ENCODE assay signal across 24 cellular contexts in the genomic region with DNA sequence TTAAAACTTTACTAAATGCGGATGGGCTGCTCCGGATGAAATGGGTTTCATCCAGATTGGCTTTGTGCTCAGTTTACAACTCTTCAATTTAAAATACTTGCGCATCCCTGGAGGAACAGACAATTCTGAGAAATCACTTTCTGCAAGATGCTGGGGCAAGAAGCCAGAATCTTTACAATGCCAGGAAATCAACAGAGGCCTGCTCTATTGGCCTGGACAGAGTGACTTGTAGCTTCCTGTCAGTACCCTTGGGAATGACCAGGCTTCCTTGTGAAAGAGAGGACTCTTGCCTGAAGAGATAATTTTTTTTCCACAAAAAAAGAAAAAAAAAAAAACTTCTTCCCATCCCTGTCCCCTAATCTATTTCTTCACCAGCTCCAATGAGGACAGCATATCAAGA. TPM values are rescaled to one million over a fixed set of nuclear protein-coding genes. Genes with fewer than 3 reads are reported as not detected.
A peak's percentile ranks its signal among the peaks of the same experiment; 100 is the strongest.
DNase-seq lines count a peak whose midpoint lies in the region; ATAC-seq and TF ChIP-seq lines count a peak whose summit lies in the region.
"Had no signal": no experiment of that assay in that cellular context is flagged by ENCODE, and none has a peak within 500 bp of the region (broad histone marks: within the 10 kb centered on the region; RNA-seq: fewer than 3 reads in every experiment).

No MANE protein-coding gene starts in this region.

- no peaks in the 10 kb centered on the region for H3K9me3 ChIP-seq in gastrocnemius medialis
- H3K9me3 ChIP-seq: MG63, Peyer's patch, SJSA1, thoracic aorta had no signal

- no peak overlapping the region for H3K4me3 Mint-ChIP-seq in immature natural killer cell
- H3K4me3 Mint-ChIP-seq: activated naive CD8-positive, alpha-beta T cell treated with anti-CD3 and anti-CD28 coated beads, Interleukin-2, amount 10 ng/mL, durations not matched to agents 7 days and 5 days; CD14-positive monocyte had no signal

- H3K4me1 ChIP-seq in gastrocnemius medialis, result peaks cover 8 to 15% of the 10 kb centered on the region in 2 donors

- in situ Hi-C loops in gastrocnemius medialis (cut with MboI; ENCODE audit: low sequenced_read_pairs in 4 of 4), result no loop called here

- DNase-seq in NCI-H69 (lab: John Stamatoyannopoulos, UW), result peak; percentile 27
- DNase-seq in dermis blood vessel endothelial cell, result peak; percentile 64
- DNase-seq in left cardiac atrium, result peak; percentile 44
- peak; percentile 28 to 51 for DNase-seq in gastrocnemius medialis
- no peak for DNase-seq in immature natural killer cell
- no peak for DNase-seq in AML-193 (lab: John Stamatoyannopoulos, UW)
- DNase-seq in stimulated activated CD4-positive, alpha-beta T cell treated with anti-CD3 and anti-CD28 coated beads, Interleukin-4, amount 100 ng/mL, for 1 hour, result no peak
- no peak for DNase-seq in activated effector memory CD4-positive, alpha-beta T cell treated with Interleukin-2 at 50 U/mL for 16 hours
- DNase-seq: activated CD4-positive, alpha-beta T cell treated with anti-CD3 and anti-CD28 coated beads, Interleukin-2, amount 50 U/mL, for 1 hour; activated naive CD8-positive, alpha-beta T cell treated with anti-CD3 and anti-CD28 coated beads, Interleukin-2, amount 10 ng/mL, durations not matched to agents 7 days and 5 days; cortex of kidney; foreskin fibroblast; H7; mesenchymal stem cell; MG63; NCI-H1436 treated with DMSO at 0.1 percent for 48 hours; NCI-H524; occipital lobe; Peyer's patch; T-helper 2 cell had no signal

- peak overlapping the region in 2 of 4 donors; percentile 32 to 47 for H3K27ac ChIP-seq in gastrocnemius medialis
- H3K27ac ChIP-seq: Peyer's patch, SJSA1, thoracic aorta had no signal

- H3K27ac Mint-ChIP-seq in immature natural killer cell, result no peak overlapping the region
- H3K27ac Mint-ChIP-seq: activated naive CD8-positive, alpha-beta T cell treated with anti-CD3 and anti-CD28 coated beads, Interleukin-2, amount 10 ng/mL, durations not matched to agents 7 days and 5 days; activated T-helper 2 cell treated with anti-CD3 and anti-CD28 coated beads, Interferon-gamma antibody, Interleukin-2, Interleukin-4, amounts not matched to agents 10 μg/mL and 5 μg/mL and 100 μg/mL, durations not matched to agents 14 hours and 24 hours and 36 hours; CD14-positive monocyte had no signal

- no peaks in the 10 kb centered on the region for H3K27me3 ChIP-seq in gastrocnemius medialis
- H3K27me3 ChIP-seq: Peyer's patch had no signal

- no peak for TF ChIP-seq CTCF in gastrocnemius medialis (IDR thresholded peaks at IDR 0.05 in 4 of 5, conservative IDR thresholded peaks at IDR 0.05 in 1 of 5)

- ATAC-seq in left cardiac atrium (peak; percentile 52 to 76), gastrocnemius medialis (no peak)

- peaks cover 0 to 6% (median 3%) of the 10 kb centered on the region in 6 donors for H3K9me3 Mint-ChIP-seq in immature natural killer cell
- H3K9me3 Mint-ChIP-seq: activated naive CD8-positive, alpha-beta T cell treated with anti-CD3 and anti-CD28 coated beads, Interleukin-2, amount 10 ng/mL, durations not matched to agents 7 days and 5 days; activated T-helper 2 cell treated with anti-CD3 and anti-CD28 coated beads, Interferon-gamma antibody, Interleukin-2, Interleukin-4, amounts not matched to agents 10 μg/mL and 5 μg/mL and 100 μg/mL, durations not matched to agents 14 hours and 24 hours and 36 hours had no signal

- no peak for TF ChIP-seq POLR2A in gastrocnemius medialis (IDR thresholded peaks at IDR 0.05)

- no peak overlapping the region for H3K4me3 ChIP-seq in gastrocnemius medialis
- H3K4me3 ChIP-seq: MG63, Peyer's patch, SJSA1, thoracic aorta had no signal

- peaks cover 4 to 7% (median 6%) of the 10 kb centered on the region in 3 donors for H3K27me3 Mint-ChIP-seq in immature natural killer cell (ENCODE audit: low read depth in 3 of 3)

- no peaks in the 10 kb centered on the region for H3K4me1 Mint-ChIP-seq in immature natural killer cell

- H3K36me3 Mint-ChIP-seq in immature natural killer cell, result no peaks in the 10 kb centered on the region
- H3K36me3 Mint-ChIP-seq: activated naive CD8-positive, alpha-beta T cell treated with anti-CD3 and anti-CD28 coated beads, Interleukin-2, amount 10 ng/mL, durations not matched to agents 7 days and 5 days; CD14-positive monocyte had no signal

- intact Hi-C loops in left cardiac atrium (cut with DNase I), result no loop called here
- intact Hi-C loops in gastrocnemius medialis (cut with DNase I; ENCODE audit: low total_unique reads), result no loop called here

- no peaks in the 10 kb centered on the region for H3K36me3 ChIP-seq in gastrocnemius medialis
- H3K36me3 ChIP-seq: MG63, Peyer's patch, SJSA1, thoracic aorta had no signal

RNA-seq across cellular contexts. Expression of gene FAM13C, which starts 4.0 kb away (rescaled TPM):
- 6.0 and 16.7 TPM in 2 replicates for total RNA-seq in dermis blood vessel endothelial cell
- total RNA-seq in left cardiac atrium, result 10 to 100 TPM in 1 of 2 donors, 1 to 10 TPM in 1; 4.6 to 11.9 TPM
- total RNA-seq in gastrocnemius medialis, result 100 to 1,000 TPM in 1 of 4 donors, 10 to 100 TPM in 2, 1 to 10 TPM in 1; 6.0 to 125 (median 17.6) TPM
- polyA plus RNA-seq in immature natural killer cell, result not detected
- total RNA-seq: activated naive CD8-positive, alpha-beta T cell treated with anti-CD3 and anti-CD28 coated beads, Interleukin-2, amount 10 ng/mL, durations not matched to agents 7 days and 5 days; activated T-helper 2 cell treated with anti-CD3 and anti-CD28 coated beads, Interferon-gamma antibody, Interleukin-2, Interleukin-4, amounts not matched to agents 10 μg/mL and 5 μg/mL and 100 μg/mL, durations not matched to agents 14 hours and 24 hours and 36 hours had no signal
- polyA plus RNA-seq: CD14-positive monocyte had no signal

Comparison
In these comparisons a context has a peak if more than half of its experiments do, and no peak if none do; other contexts are left out.
1. DNase-seq: peak in NCI-H69 (single experiment), dermis blood vessel endothelial cell (single experiment), left cardiac atrium (single experiment) and gastrocnemius medialis (2 of 2); none in immature natural killer cell (0 of 3), AML-193 (0 of 2), stimulated activated CD4-positive, alpha-beta T cell treated with anti-CD3 and anti-CD28 coated beads, Interleukin-4, amount 100 ng/mL, for 1 hour (single experiment) and activated effector memory CD4-positive, alpha-beta T cell treated with Interleukin-2 at 50 U/mL for 16 hours (single experiment).
2. ATAC-seq: peak in left cardiac atrium (2 of 2); none in gastrocnemius medialis (0 of 2).